Comparison of ENCODE assay signal across 8 cellular contexts in genomic region chr4:8441499-8442091, GRCh38. TPM values are rescaled to one million over a fixed set of nuclear protein-coding genes. Genes with fewer than 3 reads are reported as not detected.
DNase-seq lines count a peak whose midpoint lies in the region; ATAC-seq and TF ChIP-seq lines count a peak whose summit lies in the region.

No MANE protein-coding gene starts in this region.

- peak overlapping the region; percentile 30 for H3K27ac Mint-ChIP-seq in stimulated activated naive CD8-positive, alpha-beta T cell treated with anti-CD3 and anti-CD28 coated beads, Interleukin-15, Interleukin-2, amounts not matched to agents 100 ng/mL and 50 ng/mL, for 24 hours

- H3K9me3 ChIP-seq in mesodermal cell (ENCODE audit: control insufficient read depth, low read length), result no peaks in the 10 kb centered on the region
- H3K9me3 ChIP-seq in aorta (ENCODE audit: control insufficient read depth, low read length), result no peaks in the 10 kb centered on the region

- TF ChIP-seq CTCF in brain microvascular endothelial cell (IDR thresholded peaks at IDR 0.05; ENCODE audit: low read depth, low read length, missing control alignments), result no peak
- TF ChIP-seq CTCF in foreskin keratinocyte (conservative IDR thresholded peaks at IDR 0.05), result no peak

- H3K4me1 Mint-ChIP-seq in stimulated activated naive CD8-positive, alpha-beta T cell treated with anti-CD3 and anti-CD28 coated beads, Interleukin-15, Interleukin-2, amounts not matched to agents 100 ng/mL and 50 ng/mL, for 24 hours (ENCODE audit: low read depth), result peaks cover 72% of the 10 kb centered on the region

- H3K27ac ChIP-seq in brain microvascular endothelial cell, result no peak overlapping the region
- no peak overlapping the region for H3K27ac ChIP-seq in mesodermal cell (ENCODE audit: low read depth, low read length, severe bottlenecking)
- no peak overlapping the region for H3K27ac ChIP-seq in aorta (ENCODE audit: low read depth in 1 of 2, low read length in 2 of 2)
- H3K27ac ChIP-seq in foreskin keratinocyte, result no peak overlapping the region

- WGBS in mesodermal cell (ENCODE audit: insufficient coverage in 2 of 2), 2 experiments, result 65 to 66% methylated on average over 16 to 17 of the region's 17 CpGs
- WGBS in aorta, 2 donors, result 54 to 58% methylated on average over 17 of the region's 17 CpGs

- in situ Hi-C loops in brain microvascular endothelial cell (cut with HindIII; ENCODE audit: low pct_ligation_motif_present, low sequenced_read_pairs), result no loop called here

- H3K27me3 ChIP-seq in brain microvascular endothelial cell (replicated peaks), result no peaks in the 10 kb centered on the region
- H3K27me3 ChIP-seq in aorta (ENCODE audit: control insufficient read depth in 1 of 2, insufficient read depth in 2 of 2, low read length in 1 of 2), result no peaks in the 10 kb centered on the region
- no peaks in the 10 kb centered on the region for H3K27me3 ChIP-seq in foreskin keratinocyte

- H3K27me3 Mint-ChIP-seq in stimulated activated naive CD8-positive, alpha-beta T cell treated with anti-CD3 and anti-CD28 coated beads, Interleukin-15, Interleukin-2, amounts not matched to agents 100 ng/mL and 50 ng/mL, for 24 hours, result no peaks in the 10 kb centered on the region

- intact Hi-C loops in aorta (cut with DNase I), result no loop called here
- intact Hi-C loops in head of caudate nucleus (cut with DNase I), result loop anchor here (2.0 kb wide), 1 partner anchor 15 kb away; no protein-coding TSS in a partner anchor

- peaks cover 37% of the 10 kb centered on the region for H3K36me3 Mint-ChIP-seq in stimulated activated naive CD8-positive, alpha-beta T cell treated with anti-CD3 and anti-CD28 coated beads, Interleukin-15, Interleukin-2, amounts not matched to agents 100 ng/mL and 50 ng/mL, for 24 hours (ENCODE audit: low read depth)

- no peaks in the 10 kb centered on the region for H3K9me3 Mint-ChIP-seq in stimulated activated naive CD8-positive, alpha-beta T cell treated with anti-CD3 and anti-CD28 coated beads, Interleukin-15, Interleukin-2, amounts not matched to agents 100 ng/mL and 50 ng/mL, for 24 hours

- H3K4me1 ChIP-seq in mesodermal cell (ENCODE audit: control insufficient read depth, insufficient read depth, low read length, poor library complexity, severe bottlenecking) (peaks cover 16% of the 10 kb centered on the region), aorta (ENCODE audit: control insufficient read depth in 1 of 2, insufficient read depth in 2 of 2, low read length in 2 of 2) (peaks cover 0 to 10% of the 10 kb centered on the region in 2 donors), foreskin keratinocyte (peaks cover 15% of the 10 kb centered on the region)

- H3K4me3 ChIP-seq in brain microvascular endothelial cell (ENCODE audit: low read depth, low read length) (peak overlapping the region; percentile 87), mesodermal cell (ENCODE audit: extremely low read depth, insufficient read depth, low read length, poor library complexity, severe bottlenecking) (peak overlapping the region; percentile 96), aorta (ENCODE audit: low read length in 2 of 2) (peak overlapping the region; percentile 30 to 96)

- peak overlapping the region; percentile 95 for H3K4me3 Mint-ChIP-seq in stimulated activated naive CD8-positive, alpha-beta T cell treated with anti-CD3 and anti-CD28 coated beads, Interleukin-15, Interleukin-2, amounts not matched to agents 100 ng/mL and 50 ng/mL, for 24 hours

- no peak for DNase-seq in stimulated activated naive CD8-positive, alpha-beta T cell treated with anti-CD3 and anti-CD28 coated beads, Interleukin-15, Interleukin-2, amounts not matched to agents 100 U/mL and 50 U/mL, for 24 hours
- DNase-seq in brain microvascular endothelial cell (no peak), aorta (no peak), foreskin keratinocyte (no peak), head of caudate nucleus (no peak), SIG-M5 treated with dmso at 0.1 percent for 504 hours (lab: John Stamatoyannopoulos, UW; ENCODE audit: unreplicated experiment) (no peak)

- peaks cover 2% of the 10 kb centered on the region for H3K36me3 ChIP-seq in brain microvascular endothelial cell (replicated peaks)
- H3K36me3 ChIP-seq in mesodermal cell (ENCODE audit: control insufficient read depth, insufficient read depth, low read length), result peaks cover 3% of the 10 kb centered on the region
- H3K36me3 ChIP-seq in aorta (ENCODE audit: control insufficient read depth in 1 of 2, insufficient read depth in 2 of 2, low read length in 1 of 2), result no peaks in the 10 kb centered on the region

- ATAC-seq in stimulated activated naive CD8-positive, alpha-beta T cell treated with anti-CD3 and anti-CD28 coated beads, Interleukin-15, Interleukin-2, amounts not matched to agents 100 U/mL and 50 U/mL, for 24 hours, result no peak
- ATAC-seq in aorta (ENCODE audit: low FRiP score) (no peak), foreskin keratinocyte (no peak)

RNA-seq across cellular contexts. Expression of gene TRMT44, which starts 1.0 kb away (rescaled TPM):
- 9.2 TPM for polyA plus RNA-seq in mesodermal cell (2013, experiment 1 of 2)
- 9.7 TPM for polyA plus RNA-seq in mesodermal cell (2013, experiment 2 of 2)
- total RNA-seq in aorta (10 to 100 TPM; 18.1 to 23.1 TPM), foreskin keratinocyte (12.1 and 12.9 TPM in 2 replicates)
- polyA plus RNA-seq in aorta (10 to 100 TPM in 1 of 2 donors, 1 to 10 TPM in 1; 6.1 to 10.3 TPM), foreskin keratinocyte (7.1 and 7.4 TPM in 2 replicates)

RNA-seq across cellular contexts. Expression of gene ACOX3, which starts 1.1 kb away (rescaled TPM):
- polyA plus RNA-seq in mesodermal cell (2013, experiment 1 of 2), result 15.2 TPM
- polyA plus RNA-seq in mesodermal cell (2013, experiment 2 of 2), result 13.1 TPM
- 10 to 100 TPM; 37.6 to 43.7 TPM for total RNA-seq in aorta
- polyA plus RNA-seq in aorta, result 10 to 100 TPM; 26.3 to 33.6 TPM
- 11.5 and 17.8 TPM in 2 replicates for total RNA-seq in foreskin keratinocyte
- polyA plus RNA-seq in foreskin keratinocyte, result 10.4 and 12.9 TPM in 2 replicates
